ENCODE assay signal across 1 cellular context in the genomic region with DNA sequence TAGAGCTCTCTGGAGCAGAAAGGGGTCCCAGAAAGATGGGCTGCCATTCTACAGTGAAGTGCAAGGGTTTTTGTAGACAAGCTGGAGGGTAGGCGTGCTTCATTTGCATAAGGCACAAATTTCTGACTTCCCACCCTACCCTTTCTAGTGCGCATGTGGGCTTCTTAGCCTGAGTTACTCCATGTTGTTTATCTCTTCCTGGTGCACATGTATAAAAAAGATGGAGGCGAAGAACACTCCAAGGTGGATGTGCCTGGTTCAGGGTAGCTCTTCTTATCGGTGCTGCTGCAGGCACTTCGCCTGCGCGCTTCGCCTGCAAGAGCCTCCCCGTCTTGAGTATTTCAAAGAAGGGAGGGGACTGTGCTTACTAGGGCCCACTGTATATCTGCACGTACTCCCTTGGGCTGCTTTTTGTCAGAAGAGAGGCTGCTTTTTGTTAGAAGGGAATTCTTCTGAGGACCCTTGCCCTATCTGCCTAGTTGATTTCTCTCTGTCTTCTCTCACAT.
TF ChIP-seq lines count a peak whose summit lies in the region.

No MANE protein-coding gene starts in this region.

TF ChIP-seq in GM23338, 12 proteins besides CTCF, POLR2A, EP300 and RAD21 (continued from another document):
- TF ChIP-seq ZNF462 (CRISPR knock-in tag; IDR thresholded peaks at IDR 0.05) (no peak), CREB1 (CRISPR knock-in tag; IDR thresholded peaks at IDR 0.05; ENCODE audit: low read depth) (no peak), STAT1 (IDR thresholded peaks at IDR 0.05; ENCODE audit: unreplicated experiment) (no peak), REST (IDR thresholded peaks at IDR 0.05; ENCODE audit: unreplicated experiment) (no peak)
